In genomic region chrX:15854080-15854655, GRCh38 we compare ENCODE assay signal across 8 cellular contexts. TPM values are rescaled to one million over a fixed set of nuclear protein-coding genes. Genes with fewer than 3 reads are reported as not detected.
DNase-seq lines count a peak whose midpoint lies in the region; ATAC-seq lines count a peak whose summit lies in the region.

No MANE protein-coding gene starts in this region.

- DNase-seq in G401 (ENCODE audit: low spot score) (peak; percentile 41), LHCN-M2 (ENCODE audit: low read depth) (peak; percentile 19), cerebellum (ENCODE audit: low spot score) (peak; percentile 39), inferior parietal cortex (ENCODE audit: extremely low spot score) (no peak)
- peak; percentile 59 for DNase-seq in activated CD4-positive, CD25-positive, alpha-beta regulatory T cell treated with anti-CD3 and anti-CD28 coated beads, Interleukin-2, amount 50 U/mL, for 72 hours
- DNase-seq in stimulated activated CD4-positive, alpha-beta T cell treated with anti-CD3 and anti-CD28 coated beads, Interleukin-2, amount 100 ng/mL, for 4 hours (ENCODE audit: low read depth): peak; percentile 15

- no peaks in the 10 kb centered on the region for H3K27me3 ChIP-seq in layer of hippocampus (ENCODE audit: control insufficient read depth, insufficient read depth, low read length)

- peak; percentile 34 for ATAC-seq in GM21737 (IDR thresholded peaks at IDR 0.05; ENCODE audit: unreplicated experiment)

- in situ Hi-C loops in G401 (cut with HindIII; ENCODE audit: low sequenced_read_pairs): no loop called here

- peak overlapping the region; percentile 73 for H3K27ac ChIP-seq in layer of hippocampus (ENCODE audit: low read depth, low read length)

RNA-seq across cellular contexts. Expression of gene AP1S2, which starts 0.4 kb away (rescaled TPM):
- total RNA-seq in G401 (2014; rRNA removed; shearing (Covaris generic)): 2.4 and 3.9 TPM in 2 replicates
- total RNA-seq in LHCN-M2 (2014; rRNA removed): 54.5 and 95.6 TPM in 2 replicates
- 19.1 TPM for polyA plus RNA-seq in LHCN-M2 (2012)
- total RNA-seq in cerebellum: 90.6 TPM

Comparison
In these comparisons a context has a peak if more than half of its experiments do, and no peak if none do; other contexts are left out.
1. RNA of gene AP1S2, which starts 0.4 kb away (total RNA-seq): 90.6 TPM in cerebellum (single experiment) and 54.5 to 95.6 TPM in LHCN-M2; 2.4 to 3.9 TPM in G401; every median in the first group is over 10 times any median in the second.